Comparison of ENCODE assay signal across 8 cellular contexts in genomic region chrX:154546354-154547244, GRCh38.
DNase-seq lines count a peak whose midpoint lies in the region; ATAC-seq and TF ChIP-seq lines count a peak whose summit lies in the region.

Gene G6PD (minus strand): TSS chrX:154546846. CDS start chrX:154546155, 691 bp downstream.

- peak; percentile 52 for ATAC-seq in HG02885 (IDR thresholded peaks at IDR 0.05; ENCODE audit: poor library complexity, unreplicated experiment)

- TF ChIP-seq CTCF in WI38 (IDR thresholded peaks at IDR 0.05; ENCODE audit: low read depth, low read length) = no peak

- H3K4me3 ChIP-seq in WI38 (ENCODE audit: low read depth, low read length) = peak within 1 kb of the TSS; percentile 78

- peak; percentile 79 for DNase-seq in NCI-H2107 (lab: John Stamatoyannopoulos, UW)
- DNase-seq in NCI-H2107 treated with DMSO at 0.1 percent for 48 hours (lab: John Stamatoyannopoulos, UW; ENCODE audit: unreplicated experiment) = no peak
- peak; percentile 54 for DNase-seq in NCI-H2171 (lab: John Stamatoyannopoulos, UW)
- DNase-seq in central memory CD4-positive, alpha-beta T cell = peak; percentile 82
- peak; percentile 88 for DNase-seq in left kidney (ENCODE audit: low read depth, low spot score)
- peak; percentile 61 to 72 for DNase-seq in stimulated activated CD4-positive, alpha-beta T cell treated with anti-CD3 and anti-CD28 coated beads, Interleukin-2, amount 100 ng/mL, for 48 hours
